ENCODE assay signal across 15 cellular contexts in the genomic region with DNA sequence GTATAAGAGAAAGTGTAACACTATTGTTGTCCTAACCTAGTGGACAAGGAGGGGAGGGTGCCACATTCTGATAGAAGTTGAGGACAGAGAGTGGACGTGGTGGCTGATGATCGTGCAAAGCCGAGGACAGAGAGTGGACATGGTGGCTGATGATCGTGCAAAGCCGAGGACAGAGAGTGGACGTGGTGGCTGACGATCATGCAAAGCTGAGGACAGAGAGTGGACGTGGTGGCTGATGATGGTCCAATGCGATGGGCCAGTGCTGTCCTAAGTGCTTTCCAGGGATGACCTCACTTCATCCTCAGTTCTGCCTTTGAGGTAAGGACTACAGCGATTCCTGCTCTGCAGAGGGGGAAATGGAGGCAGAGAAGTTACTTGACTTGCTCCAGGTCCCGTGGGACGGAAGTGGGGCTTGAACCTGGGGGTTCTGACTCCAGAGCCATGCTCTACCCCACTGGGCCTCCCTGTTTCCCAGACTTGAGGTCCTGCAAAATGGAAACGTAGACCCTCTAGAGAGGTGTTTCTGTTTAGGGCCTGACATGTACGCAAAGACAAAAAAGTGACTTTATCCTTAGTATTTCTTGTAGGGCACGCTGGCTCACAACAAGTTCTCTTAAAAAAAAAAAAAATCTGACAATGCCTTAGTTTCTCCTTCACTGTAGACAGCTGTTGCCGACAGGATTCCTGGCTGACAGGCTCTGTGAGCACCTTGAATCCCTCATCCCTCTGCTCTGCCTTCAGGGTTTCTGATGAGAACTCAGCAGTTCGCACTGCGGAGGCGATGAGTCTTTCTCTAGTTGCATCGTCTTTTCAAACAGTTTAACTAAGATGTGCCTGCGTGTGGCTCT. TPM values are rescaled to one million over a fixed set of nuclear protein-coding genes. Genes with fewer than 3 reads are reported as not detected.
DNase-seq lines count a peak whose midpoint lies in the region; ATAC-seq and TF ChIP-seq lines count a peak whose summit lies in the region.
"Had no signal": no experiment of that assay in that cellular context is flagged by ENCODE, and none has a peak within 500 bp of the region (broad histone marks: within the 10 kb centered on the region; RNA-seq: fewer than 3 reads in every experiment).

No MANE protein-coding gene starts in this region.

- POLR2A ChIA-PET in SK-N-SH (lab: Yijun Ruan, JAX) = no interaction called here

- peaks cover 4% of the 10 kb centered on the region for H3F3A ChIP-seq in SK-N-SH (replicated peaks; ENCODE audit: insufficient read depth)

- H3K27me3 ChIP-seq in SK-N-SH (ENCODE audit: insufficient read depth) = no peaks in the 10 kb centered on the region
- no peaks in the 10 kb centered on the region for H3K27me3 ChIP-seq in mammary epithelial cell (ENCODE audit: insufficient read depth, low read length)
- H3K27me3 ChIP-seq: BLaER1 had no signal

- H3K4me2 ChIP-seq in SK-N-SH (no peak overlapping the region), mammary epithelial cell (ENCODE audit: insufficient read depth, low read depth, low read length) (no peak overlapping the region)
- H3K4me2 ChIP-seq: BLaER1 had no signal

- H3K9ac ChIP-seq in SK-N-SH (no peak overlapping the region), mammary epithelial cell (ENCODE audit: insufficient read depth, low read length) (no peak overlapping the region)
- H3K9ac ChIP-seq: BLaER1 had no signal

- no peak for TF ChIP-seq RAD21 in SK-N-SH (IDR thresholded peaks at IDR 0.05; ENCODE audit: low read length)

- no peak for DNase-seq in SK-N-SH
- no peak for DNase-seq in stimulated activated naive CD8-positive, alpha-beta T cell treated with anti-CD3 and anti-CD28 coated beads, Interleukin-15, amount 100 ng/mL, for 72 hours
- DNase-seq in stimulated activated naive CD8-positive, alpha-beta T cell treated with anti-CD3 and anti-CD28 coated beads, Interleukin-15, Interleukin-2, amounts not matched to agents 100 U/mL and 50 U/mL, for 24 hours = no peak
- DNase-seq in DMS 273 (lab: John Stamatoyannopoulos, UW; ENCODE audit: unreplicated experiment) = no peak
- no peak for DNase-seq in mammary epithelial cell
- no peak for DNase-seq in OCI-M1 (lab: John Stamatoyannopoulos, UW)
- DNase-seq: AML-193, Calu3, DMS79, GOT3 had no signal

- H3K4me1 Mint-ChIP-seq in stimulated activated naive CD8-positive, alpha-beta T cell treated with anti-CD3 and anti-CD28 coated beads, Interleukin-15, amount 100 ng/mL, for 72 hours = no peaks in the 10 kb centered on the region

- H3K27ac ChIP-seq in SK-N-SH (ENCODE audit: low read depth in 2 of 2, low read length in 1 of 2) (no peak overlapping the region), mammary epithelial cell (ENCODE audit: insufficient read depth, low read depth, low read length) (no peak overlapping the region)
- H3K27ac ChIP-seq: 22Rv1, BLaER1 had no signal

- no peaks in the 10 kb centered on the region for H3K9me3 Mint-ChIP-seq in stimulated activated naive CD8-positive, alpha-beta T cell treated with anti-CD3 and anti-CD28 coated beads, Interleukin-15, amount 100 ng/mL, for 72 hours

- no peak for TF ChIP-seq EP300 in SK-N-SH (IDR thresholded peaks at IDR 0.05; ENCODE audit: borderline replicate concordance in 1 of 2, low read depth in 1 of 2, low read length in 1 of 2)

- WGBS in SK-N-SH (ENCODE audit: low lambda C conversion rate) = 75% methylated on average over 20 of the region's 21 CpGs
- WGBS in mammary epithelial cell (ENCODE audit: low coverage, missing lambda C conversion rate) = 85% methylated on average over 21 of the region's 21 CpGs

- H3K79me2 ChIP-seq in SK-N-SH (ENCODE audit: insufficient read depth) = no peaks in the 10 kb centered on the region
- no peaks in the 10 kb centered on the region for H3K79me2 ChIP-seq in mammary epithelial cell (ENCODE audit: insufficient read depth, low read length)

- no peaks in the 10 kb centered on the region for H3K4me1 ChIP-seq in SK-N-SH (ENCODE audit: control insufficient read depth in 1 of 2, insufficient read depth in 2 of 2, low read depth in 1 of 2, low read length in 1 of 2)
- H3K4me1 ChIP-seq in mammary epithelial cell (ENCODE audit: insufficient read depth, low read length) = peaks cover 3% of the 10 kb centered on the region
- H3K4me1 ChIP-seq: BLaER1, HAP-1 had no signal

- no peak overlapping the region for H3K27ac Mint-ChIP-seq in stimulated activated naive CD8-positive, alpha-beta T cell treated with anti-CD3 and anti-CD28 coated beads, Interleukin-15, amount 100 ng/mL, for 72 hours

- ATAC-seq in SK-N-SH treated with all-trans-retinoic acid at 6 μM for 48 hours (peak; percentile 13; the same call in 2 of the 3 replicates), esophagus mucosa (peak; percentile 28)
- ATAC-seq in stimulated activated naive CD8-positive, alpha-beta T cell treated with anti-CD3 and anti-CD28 coated beads, Interleukin-15, amount 100 ng/mL, for 72 hours = peak; percentile 13
- ATAC-seq in stimulated activated naive CD8-positive, alpha-beta T cell treated with anti-CD3 and anti-CD28 coated beads, Interleukin-15, Interleukin-2, amounts not matched to agents 100 U/mL and 50 U/mL, for 24 hours = no peak

- H3K4me3 ChIP-seq in SK-N-SH (ENCODE audit: low read depth in 2 of 2, low read length in 1 of 2) (no peak overlapping the region), mammary epithelial cell (replicated peaks in 1 of 3; ENCODE audit: insufficient read depth in 1 of 3, low read depth in 2 of 3, low read length in 3 of 3) (no peak overlapping the region)
- H3K4me3 ChIP-seq: BLaER1, HAP-1 had no signal

- dilution Hi-C loops in mammary epithelial cell (cut with HindIII; ENCODE audit: low sequenced_read_pairs) = loop anchor here (5.0 kb wide), 1 partner anchor 37 kb away; no protein-coding TSS in a partner anchor

- intact Hi-C loops in mammary epithelial cell (cut with micrococcal nuclease) = no loop called here

- H3K9me3 ChIP-seq in SK-N-SH (no peaks in the 10 kb centered on the region), mammary epithelial cell (replicated peaks; ENCODE audit: insufficient read depth, low read length) (no peaks in the 10 kb centered on the region)
- H3K9me3 ChIP-seq: BLaER1, HAP-1 had no signal

- no peaks in the 10 kb centered on the region for H4K20me1 ChIP-seq in SK-N-SH (ENCODE audit: insufficient read depth)
- no peaks in the 10 kb centered on the region for H4K20me1 ChIP-seq in mammary epithelial cell (ENCODE audit: insufficient read depth, low read length)
- H4K20me1 ChIP-seq: BLaER1 had no signal

- no peaks in the 10 kb centered on the region for H3K9me2 ChIP-seq in SK-N-SH

- TF ChIP-seq CTCF in SK-N-SH (IDR thresholded peaks at IDR 0.05) (no peak), mammary epithelial cell (conservative IDR thresholded peaks at IDR 0.05 in 1 of 2, IDR thresholded peaks at IDR 0.05 in 1 of 2; ENCODE audit: extremely low read depth in 1 of 2, insufficient read depth in 1 of 2, low read depth in 1 of 2, low read length in 2 of 2) (no peak)

- H3K36me3 ChIP-seq in SK-N-SH (replicated peaks in 1 of 2; ENCODE audit: control insufficient read depth in 1 of 2, insufficient read depth in 2 of 2, low read length in 1 of 2) (no peaks in the 10 kb centered on the region), mammary epithelial cell (ENCODE audit: insufficient read depth, low read length) (peaks cover 3% of the 10 kb centered on the region)
- H3K36me3 ChIP-seq: HAP-1 had no signal

- no peaks in the 10 kb centered on the region for H3K27me3 Mint-ChIP-seq in stimulated activated naive CD8-positive, alpha-beta T cell treated with anti-CD3 and anti-CD28 coated beads, Interleukin-15, amount 100 ng/mL, for 72 hours

- in situ Hi-C loops in mammary epithelial cell (cut with MboI; ENCODE audit: low sequenced_read_pairs in 2 of 2) = no loop called here

- BruUV-seq in mammary epithelial cell (replicated peaks; lab: Mats Ljungman, UMichigan) = no TSS peak

- H3K4me3 Mint-ChIP-seq in stimulated activated naive CD8-positive, alpha-beta T cell treated with anti-CD3 and anti-CD28 coated beads, Interleukin-15, amount 100 ng/mL, for 72 hours = no peak overlapping the region

- H2AFZ ChIP-seq in SK-N-SH (ENCODE audit: low read depth) (no peak overlapping the region), mammary epithelial cell (ENCODE audit: low read depth, low read length) (no peak overlapping the region)

- CTCF ChIA-PET in SK-N-SH (lab: Yijun Ruan, JAX) = interaction anchor here (1.0 kb wide), 1 partner anchor 18 kb away, joined by 3 read pairs; no protein-coding TSS in a partner anchor
- CTCF ChIA-PET in mammary epithelial cell (lab: Charles Lee; ENCODE audit: low non-redundant PET) = no interaction called here

TF ChIP-seq in SK-N-SH treated with all-trans-retinoic acid at 6 μM for 48 hours, 23 proteins besides CTCF, POLR2A, EP300 and RAD21 (continues in another document):
- TF ChIP-seq TOX (CRISPR knock-in tag; IDR thresholded peaks at IDR 0.05; ENCODE audit: borderline replicate concordance) = no peak
- TF ChIP-seq, protein P1, sequence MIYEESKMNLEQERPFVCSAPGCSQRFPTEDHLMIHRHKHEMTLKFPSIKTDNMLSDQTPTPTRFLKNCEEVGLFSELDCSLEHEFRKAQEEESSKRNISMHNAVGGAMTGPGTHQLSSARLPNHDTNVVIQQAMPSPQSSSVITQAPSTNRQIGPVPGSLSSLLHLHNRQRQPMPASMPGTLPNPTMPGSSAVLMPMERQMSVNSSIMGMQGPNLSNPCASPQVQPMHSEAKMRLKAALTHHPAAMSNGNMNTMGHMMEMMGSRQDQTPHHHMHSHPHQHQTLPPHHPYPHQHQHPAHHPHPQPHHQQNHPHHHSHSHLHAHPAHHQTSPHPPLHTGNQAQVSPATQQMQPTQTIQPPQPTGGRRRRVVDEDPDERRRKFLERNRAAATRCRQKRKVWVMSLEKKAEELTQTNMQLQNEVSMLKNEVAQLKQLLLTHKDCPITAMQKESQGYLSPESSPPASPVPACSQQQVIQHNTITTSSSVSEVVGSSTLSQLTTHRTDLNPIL (CRISPR knock-in tag; IDR thresholded peaks at IDR 0.05; ENCODE audit: low read depth) = no peak

TF ChIP-seq in SK-N-SH, 30 proteins besides CTCF, POLR2A, EP300 and RAD21 (continues in another document):
- TF ChIP-seq, protein P2, sequence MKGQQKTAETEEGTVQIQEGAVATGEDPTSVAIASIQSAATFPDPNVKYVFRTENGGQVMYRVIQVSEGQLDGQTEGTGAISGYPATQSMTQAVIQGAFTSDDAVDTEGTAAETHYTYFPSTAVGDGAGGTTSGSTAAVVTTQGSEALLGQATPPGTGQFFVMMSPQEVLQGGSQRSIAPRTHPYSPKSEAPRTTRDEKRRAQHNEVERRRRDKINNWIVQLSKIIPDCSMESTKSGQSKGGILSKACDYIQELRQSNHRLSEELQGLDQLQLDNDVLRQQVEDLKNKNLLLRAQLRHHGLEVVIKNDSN (IDR thresholded peaks at IDR 0.05; ENCODE audit: borderline replicate concordance, low read depth) = no peak
- no peak for TF ChIP-seq YY1 (IDR thresholded peaks at IDR 0.05; ENCODE audit: low read depth)
- no peak for TF ChIP-seq TEAD4 (IDR thresholded peaks at IDR 0.05; ENCODE audit: borderline replicate concordance, insufficient read depth)

RNA-seq across cellular contexts. Expression of gene NCAPG2, which starts 20.3 kb away (rescaled TPM):
- polyA plus RNA-seq in SK-N-SH (2012; rRNA removed) (25.0 and 27.6 TPM in 2 replicates), mammary epithelial cell (27.4 TPM)
- polyA plus RNA-seq in SK-N-SH (2012; cell fraction: cytosol; rRNA removed) = 26.2 and 27.7 TPM in 2 replicates
- polyA plus RNA-seq in SK-N-SH (2012; cell fraction: nucleus; rRNA removed) = 19.1 and 22.6 TPM in 2 replicates
- total RNA-seq in esophagus mucosa (24.1 TPM), mammary epithelial cell (10 to 100 TPM in 1 of 2 donors, 1 to 10 TPM in 1; 3.2 to 42.0 TPM)
- polyA minus RNA-seq in mammary epithelial cell = 25.8 TPM
